19 cellular contexts compared by ENCODE assay signal in the genomic region with DNA sequence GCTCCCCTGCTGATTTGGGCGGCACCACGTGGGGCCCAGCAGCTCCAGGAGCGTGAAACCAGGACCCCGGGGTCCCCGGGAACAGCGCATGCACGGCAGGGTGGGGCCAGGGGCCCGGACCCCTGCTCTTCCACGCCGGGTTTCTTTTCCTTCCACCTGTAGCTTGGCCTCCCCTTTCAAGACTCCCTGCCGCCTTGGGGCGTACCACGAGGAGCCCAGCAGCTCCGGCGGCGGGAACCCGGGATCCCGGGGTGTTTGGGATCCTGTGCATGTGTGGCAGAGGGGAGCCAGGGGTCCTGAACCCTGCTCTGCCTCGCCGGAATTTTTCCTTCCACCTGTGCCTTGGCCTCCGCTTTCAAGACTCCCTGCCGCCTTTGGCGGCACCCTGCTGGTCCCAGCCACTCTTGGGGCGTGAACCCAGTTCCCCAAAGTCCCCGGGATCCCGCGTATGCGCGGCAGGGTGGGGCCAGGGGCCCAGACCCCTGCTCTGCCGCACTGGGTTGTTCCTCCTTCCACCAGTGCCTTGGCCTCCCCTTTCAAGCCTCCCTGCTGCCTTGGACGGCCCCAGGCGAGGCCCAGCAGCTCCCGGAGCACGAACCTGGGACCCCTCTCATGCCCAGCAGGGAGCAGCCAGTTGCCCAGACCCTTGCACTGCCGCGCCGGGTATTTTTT.
DNase-seq lines count a peak whose midpoint lies in the region; ATAC-seq, FAIRE-seq and TF ChIP-seq lines count a peak whose summit lies in the region.
"Had no signal": no experiment of that assay in that cellular context is flagged by ENCODE, and none has a peak within 500 bp of the region (broad histone marks: within the 10 kb centered on the region; RNA-seq: fewer than 3 reads in every experiment).

No MANE protein-coding gene starts in this region.

- H3K4me3 ChIP-seq in HepG2 (replicated peaks in 1 of 3; ENCODE audit: insufficient read depth in 1 of 3, low read depth in 2 of 3, low read length in 3 of 3) = peak overlapping the region in 1 of 3 experiments; percentile 50; a peak in 1 of 6 replicates
- H3K4me3 ChIP-seq in right lobe of liver = no peak overlapping the region
- no peak overlapping the region for H3K4me3 ChIP-seq in HEK293 (ENCODE audit: low read depth, low read length)
- peak overlapping the region; percentile 73 for H3K4me3 ChIP-seq in NT2/D1 (ENCODE audit: insufficient read length, low read depth)
- no peak overlapping the region for H3K4me3 ChIP-seq in aorta (ENCODE audit: low read length in 2 of 2)
- H3K4me3 ChIP-seq: GM12878, HAP-1 had no signal

- H3K4me3 Mint-ChIP-seq in endothelial cell (ENCODE audit: unreplicated experiment) = no peak overlapping the region
- H3K4me3 Mint-ChIP-seq: CD14-positive monocyte; CD4-positive, alpha-beta memory T cell had no signal

- H3K9ac ChIP-seq in HepG2 (ENCODE audit: insufficient read depth, low read depth, low read length) (no peak overlapping the region), NT2/D1 (ENCODE audit: insufficient read length, low read depth) (peak overlapping the region; percentile 85)

- H2AFZ ChIP-seq in HepG2 (ENCODE audit: low read length) = no peak overlapping the region

- no peaks in the 10 kb centered on the region for H3K79me2 ChIP-seq in HepG2 (ENCODE audit: insufficient read depth, low read length)

- TF ChIP-seq EP300 in HepG2 (IDR thresholded peaks at IDR 0.05; ENCODE audit: low read depth in 2 of 2, low read length in 2 of 2) (no peak), HepG2 (CRISPR knock-in tag; IDR thresholded peaks at IDR 0.05; ENCODE audit: borderline replicate concordance) (no peak)

- TF ChIP-seq CTCF in HepG2 (CRISPR knock-in tag; IDR thresholded peaks at IDR 0.05) (no peak), right lobe of liver (IDR thresholded peaks at IDR 0.05) (no peak), HEK293 (tag by site-specific recombination; IDR thresholded peaks at IDR 0.05) (no peak), endothelial cell (IDR thresholded peaks at IDR 0.05; ENCODE audit: unreplicated experiment) (no peak)

- POLR2A ChIA-PET in HepG2 (lab: Yijun Ruan, JAX) (no interaction called here), HEK293 (lab: Yijun Ruan, JAX) (no interaction called here)

- ATAC-seq in HepG2 = peak; percentile 34
- no peak for ATAC-seq in right lobe of liver
- ATAC-seq in aorta (ENCODE audit: low FRiP score) = peak; percentile 4
- ATAC-seq in GM21825 (IDR thresholded peaks at IDR 0.05; ENCODE audit: unreplicated experiment) = no peak
- ATAC-seq: GM12878 had no signal

- no peak for TF ChIP-seq RAD21 in HepG2 (CRISPR knock-in tag; IDR thresholded peaks at IDR 0.05)

- no peaks in the 10 kb centered on the region for H3K9me3 Mint-ChIP-seq in endothelial cell (ENCODE audit: unreplicated experiment)

- CTCF ChIA-PET in HepG2 (lab: Yijun Ruan, JAX; ENCODE audit: low intra/inter-chr PET ratio, low total read pairs) = no interaction called here
- CTCF ChIA-PET in HEK293 (lab: Yijun Ruan, JAX) = no interaction called here

- DNase-seq in HepG2 (ENCODE audit: low spot score) (no peak), right lobe of liver (no peak), NT2/D1 (ENCODE audit: low read depth, low spot score) (no peak), aorta (no peak), endothelial cell (ENCODE audit: low spot score) (no peak)
- DNase-seq in stimulated activated naive CD4-positive, alpha-beta T cell treated with Interleukin-2 at 50 U/mL for 16 hours (lab: John Stamatoyannopoulos, UW) = no peak
- DNase-seq: AML-193; CD4-positive, alpha-beta memory T cell; DMS153; DND-41; EL; KG1 had no signal

- no peaks in the 10 kb centered on the region for H3K4me1 Mint-ChIP-seq in endothelial cell (ENCODE audit: unreplicated experiment)
- H3K4me1 Mint-ChIP-seq: CD14-positive monocyte; CD4-positive, alpha-beta memory T cell had no signal

- BruUV-seq in HepG2 (replicated peaks; lab: Mats Ljungman, UMichigan) = no TSS peak

- no peak overlapping the region for H3K27ac Mint-ChIP-seq in endothelial cell (ENCODE audit: unreplicated experiment)
- H3K27ac Mint-ChIP-seq: CD14-positive monocyte; CD4-positive, alpha-beta memory T cell had no signal

- TF ChIP-seq POLR2A in HepG2 (IDR thresholded peaks at IDR 0.05; ENCODE audit: insufficient read depth in 1 of 2, low read depth in 2 of 2, low read length in 2 of 2) (no peak), right lobe of liver (IDR thresholded peaks at IDR 0.05) (no peak)

- H3K4me1 ChIP-seq in HepG2 (ENCODE audit: insufficient read depth, low read length) = peaks cover 19% of the 10 kb centered on the region; the same call in 1 of the 2 replicates
- no peaks in the 10 kb centered on the region for H3K4me1 ChIP-seq in right lobe of liver
- no peaks in the 10 kb centered on the region for H3K4me1 ChIP-seq in HEK293 (ENCODE audit: control insufficient read depth, insufficient read depth, low read length)
- H3K4me1 ChIP-seq in NT2/D1 (ENCODE audit: insufficient read depth, insufficient read length) = peaks cover 46% of the 10 kb centered on the region
- no peaks in the 10 kb centered on the region for H3K4me1 ChIP-seq in aorta (ENCODE audit: control insufficient read depth in 1 of 2, insufficient read depth in 2 of 2, low read length in 2 of 2)
- H3K4me1 ChIP-seq: HAP-1 had no signal

- in situ Hi-C loops in HepG2 (cut with HindIII; ENCODE audit: extremely low pct_ligation_motif_present, low pct_unique_long_range_greater_than_20kb) = no loop called here

- H3K27me3 ChIP-seq in HepG2 (ENCODE audit: control insufficient read depth in 1 of 2, insufficient read depth in 2 of 2, low read length in 2 of 2) = peaks cover 10 to 54% of the 10 kb centered on the region in 2 experiments
- no peaks in the 10 kb centered on the region for H3K27me3 ChIP-seq in right lobe of liver
- peaks cover 100% of the 10 kb centered on the region for H3K27me3 ChIP-seq in NT2/D1 (ENCODE audit: insufficient read depth, insufficient read length)
- H3K27me3 ChIP-seq in aorta (ENCODE audit: control insufficient read depth in 1 of 2, insufficient read depth in 2 of 2, low read length in 1 of 2) = no peaks in the 10 kb centered on the region

- intact Hi-C loops in HepG2 (cut with micrococcal nuclease; ENCODE audit: unreplicated experiment) (no loop called here), right lobe of liver (cut with DNase I) (loop anchor here in 1 of 2 donors (5.0 kb wide), 1 partner anchor 48 kb away; no protein-coding TSS in a partner anchor), aorta (cut with DNase I) (no loop called here)

- peak overlapping the region; percentile 53; the same call in 1 of the 2 replicates for H3K4me2 ChIP-seq in HepG2 (ENCODE audit: low read depth, low read length)

- no peak for FAIRE-seq in HepG2 (lab: Jason Lieb, UNC)
- FAIRE-seq: A204.1, GM12878, H1 had no signal

- no peaks in the 10 kb centered on the region for H3K9me3 ChIP-seq in HepG2 (ENCODE audit: low read length)
- no peaks in the 10 kb centered on the region for H3K9me3 ChIP-seq in right lobe of liver
- no peaks in the 10 kb centered on the region for H3K9me3 ChIP-seq in HEK293 (ENCODE audit: control insufficient read depth, insufficient read depth, low read depth, low read length)
- no peaks in the 10 kb centered on the region for H3K9me3 ChIP-seq in NT2/D1 (ENCODE audit: insufficient read depth, low read length)
- H3K9me3 ChIP-seq in aorta (ENCODE audit: control insufficient read depth, low read length) = no peaks in the 10 kb centered on the region
- H3K9me3 ChIP-seq: HAP-1 had no signal

- no peaks in the 10 kb centered on the region for H4K20me1 ChIP-seq in HepG2 (ENCODE audit: insufficient read depth, low read length)

- H3K36me3 Mint-ChIP-seq in endothelial cell (ENCODE audit: low read depth, unreplicated experiment) = peaks cover 1% of the 10 kb centered on the region
- H3K36me3 Mint-ChIP-seq: CD14-positive monocyte; CD4-positive, alpha-beta memory T cell had no signal

- H3K27me3 Mint-ChIP-seq in endothelial cell (ENCODE audit: unreplicated experiment) = peaks cover 11% of the 10 kb centered on the region
- H3K27me3 Mint-ChIP-seq: CD4-positive, alpha-beta memory T cell had no signal

- WGBS in HepG2 (ENCODE audit: low lambda C conversion rate) = 39% methylated on average over 15 of the region's 37 CpGs
- 52% methylated on average over 14 of the region's 37 CpGs for WGBS in right lobe of liver (ENCODE audit: insufficient coverage, low coverage, low lambda C conversion rate, missing lambda C conversion rate)
- 51 to 60% methylated on average over 36 to 37 of the region's 37 CpGs for WGBS in aorta, 2 donors

- no peak overlapping the region for H3K27ac ChIP-seq in HepG2 (ENCODE audit: extremely low read length, insufficient read depth, low read length)
- H3K27ac ChIP-seq in right lobe of liver = no peak overlapping the region
- no peak overlapping the region for H3K27ac ChIP-seq in HEK293 (ENCODE audit: extremely low read depth, low read depth, low read length)
- H3K27ac ChIP-seq in aorta (ENCODE audit: low read depth in 1 of 2, low read length in 2 of 2) = no peak overlapping the region

- no peaks in the 10 kb centered on the region for H3K36me3 ChIP-seq in HepG2 (replicated peaks in 1 of 2; ENCODE audit: control insufficient read depth in 1 of 2, insufficient read depth in 2 of 2, low read length in 2 of 2)
- no peaks in the 10 kb centered on the region for H3K36me3 ChIP-seq in right lobe of liver
- H3K36me3 ChIP-seq in HEK293 (ENCODE audit: control insufficient read depth in 2 of 2, insufficient read depth in 1 of 2, low read length in 2 of 2) = no peaks in the 10 kb centered on the region
- no peaks in the 10 kb centered on the region for H3K36me3 ChIP-seq in NT2/D1 (ENCODE audit: insufficient read depth, insufficient read length, low read length)
- no peaks in the 10 kb centered on the region for H3K36me3 ChIP-seq in aorta (ENCODE audit: control insufficient read depth in 1 of 2, insufficient read depth in 2 of 2, low read length in 1 of 2)
- H3K36me3 ChIP-seq: HAP-1 had no signal

TF ChIP-seq in HepG2, 621 proteins besides CTCF, POLR2A, EP300 and RAD21 (continues in another document):
- no peak for TF ChIP-seq KMT2B (CRISPR knock-in tag; IDR thresholded peaks at IDR 0.05)

TF ChIP-seq in HEK293, 187 proteins besides CTCF, POLR2A, EP300 and RAD21 (continues in another document):
- TF ChIP-seq ZNF544 (tag by site-specific recombination; IDR thresholded peaks at IDR 0.05) (no peak), ZNF366 (tag by site-specific recombination; conservative IDR thresholded peaks at IDR 0.05) (no peak), ZSCAN16 (tag by site-specific recombination; IDR thresholded peaks at IDR 0.05) (no peak), EGR2 (tag by site-specific recombination; IDR thresholded peaks at IDR 0.05; ENCODE audit: low read depth) (no peak)
- TF ChIP-seq, protein P1, sequence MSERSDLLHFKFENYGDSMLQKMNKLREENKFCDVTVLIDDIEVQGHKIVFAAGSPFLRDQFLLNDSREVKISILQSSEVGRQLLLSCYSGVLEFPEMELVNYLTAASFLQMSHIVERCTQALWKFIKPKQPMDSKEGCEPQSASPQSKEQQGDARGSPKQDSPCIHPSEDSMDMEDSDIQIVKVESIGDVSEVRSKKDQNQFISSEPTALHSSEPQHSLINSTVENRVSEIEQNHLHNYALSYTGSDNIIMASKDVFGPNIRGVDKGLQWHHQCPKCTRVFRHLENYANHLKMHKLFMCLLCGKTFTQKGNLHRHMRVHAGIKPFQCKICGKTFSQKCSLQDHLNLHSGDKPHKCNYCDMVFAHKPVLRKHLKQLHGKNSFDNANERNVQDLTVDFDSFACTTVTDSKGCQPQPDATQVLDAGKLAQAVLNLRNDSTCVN (tag by site-specific recombination; optimal IDR thresholded peaks at IDR 0.05) = no peak

Comparison
In these comparisons a context has a peak if more than half of its experiments do, and no peak if none do; other contexts are left out.
1. ATAC-seq: peak in HepG2 (single experiment) and aorta (single experiment); none in right lobe of liver (0 of 4) and GM21825 (single experiment).